ENCODE assay signal across 8 cellular contexts in the genomic region with DNA sequence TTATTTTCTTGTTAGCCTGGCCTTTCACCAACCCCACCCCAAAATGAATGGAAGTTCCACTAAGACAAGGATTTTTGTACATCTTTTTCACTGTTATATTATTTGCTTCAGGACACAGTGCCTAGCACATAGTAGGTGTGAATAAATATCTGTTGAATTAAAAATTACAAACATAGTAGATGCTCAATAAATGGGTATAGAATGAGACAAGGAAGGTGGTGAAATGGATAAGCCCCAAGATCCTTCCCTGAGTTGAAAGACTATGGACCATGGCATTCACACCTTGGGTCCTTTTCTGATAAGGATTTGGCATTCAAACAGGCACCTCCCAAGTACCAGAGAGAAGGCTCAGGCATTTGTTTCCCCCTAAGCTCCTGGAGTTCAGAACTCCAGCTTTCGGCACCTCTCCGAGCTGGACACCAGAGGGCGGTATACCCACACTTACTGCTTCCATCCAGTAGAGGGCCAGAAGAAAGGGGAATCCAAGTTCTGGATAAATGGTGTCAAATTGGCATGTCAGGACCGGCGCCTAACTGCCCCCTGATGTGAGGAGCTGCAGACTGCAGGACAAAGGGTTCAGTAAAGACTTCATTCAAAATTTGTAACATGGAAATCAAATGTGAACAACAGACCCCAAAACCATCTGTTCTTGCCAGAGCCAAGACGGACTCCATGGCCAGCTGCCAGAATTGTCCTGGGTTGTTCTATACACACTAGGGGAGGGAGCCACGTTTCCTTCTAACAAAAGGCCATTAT.
DNase-seq lines count a peak whose midpoint lies in the region; ATAC-seq and TF ChIP-seq lines count a peak whose summit lies in the region.

No MANE protein-coding gene starts in this region.

- no peaks in the 10 kb centered on the region for H3K9me3 ChIP-seq in lung (ENCODE audit: control insufficient read depth in 2 of 2, insufficient read depth in 1 of 2, low read length in 1 of 2)

- no peaks in the 10 kb centered on the region for H3K27me3 ChIP-seq in lung (ENCODE audit: control insufficient read depth, insufficient read depth)

- H3K4me1 ChIP-seq in lung (ENCODE audit: control insufficient read depth in 2 of 2, insufficient read depth in 2 of 2, low read length in 2 of 2), result no peaks in the 10 kb centered on the region

- no peak overlapping the region for H3K4me3 ChIP-seq in lung

- no peak overlapping the region for H3K27ac ChIP-seq in lung (ENCODE audit: low read depth in 1 of 2, low read length in 1 of 2)

- 0 to 10% methylated on average over 7 of the region's 7 CpGs for WGBS in lung, 2 donors

- H3K36me3 ChIP-seq in lung (ENCODE audit: control insufficient read depth in 2 of 2, insufficient read depth in 2 of 2, low read length in 2 of 2), result no peaks in the 10 kb centered on the region

- peak; percentile 89 for TF ChIP-seq CTCF in lung (IDR thresholded peaks at IDR 0.05; ENCODE audit: control extremely low read depth, extremely low read depth)

- DNase-seq in 8988T (peak; percentile 18), NCI-H446 treated with DMSO at 0.1 percent for 48 hours (lab: John Stamatoyannopoulos, UW) (peak; percentile 96), ecto neural progenitor cell (ENCODE audit: low spot score) (peak; percentile 73), lung (ENCODE audit: low spot score) (peak; percentile 69)
- DNase-seq in activated CD4-positive, alpha-beta T cell treated with anti-CD3 and anti-CD28 coated beads, Interleukin-2, amount 50 U/mL, for 24 hours (ENCODE audit: low read depth in 1 of 2, low spot score in 1 of 2), result peak; percentile 4 to 36
- peak; percentile 13 for DNase-seq in stimulated activated CD8-positive, alpha-beta memory T cell treated with anti-CD3 and anti-CD28 coated beads, Interleukin-12 subunit alpha, Interleukin-12 subunit beta, amount 100 ng/mL, for 1 hour (ENCODE audit: low read depth)

- ATAC-seq in GM18502 (IDR thresholded peaks at IDR 0.05; ENCODE audit: poor library complexity, unreplicated experiment), result peak; percentile 90
- ATAC-seq in HG03108 (IDR thresholded peaks at IDR 0.05; ENCODE audit: unreplicated experiment), result peak; percentile 61
- peak; percentile 90 for ATAC-seq in lung (ENCODE audit: insufficient read depth, low FRiP score)

Comparison
In these comparisons a context has a peak if more than half of its experiments do, and no peak if none do; other contexts are left out.
1. DNase-seq: peak in every context shown above with its lines; median percentile 96 in NCI-H446 treated with DMSO at 0.1 percent for 48 hours; 73 in ecto neural progenitor cell; 69 in lung; 20 in activated CD4-positive, alpha-beta T cell treated with anti-CD3 and anti-CD28 coated beads, Interleukin-2, amount 50 U/mL, for 24 hours; 18 in 8988T; 13 in stimulated activated CD8-positive, alpha-beta memory T cell treated with anti-CD3 and anti-CD28 coated beads, Interleukin-12 subunit alpha, Interleukin-12 subunit beta, amount 100 ng/mL, for 1 hour.